In genomic region chrX:111881715-111882114, GRCh38 we compare ENCODE assay signal across 36 cellular contexts. TPM values are rescaled to one million over a fixed set of nuclear protein-coding genes. Genes with fewer than 3 reads are reported as not detected.
"Had no signal": no experiment of that assay in that cellular context is flagged by ENCODE, and none has a peak within 500 bp of the region (broad histone marks: within the 10 kb centered on the region; RNA-seq: fewer than 3 reads in every experiment).

No MANE protein-coding gene starts in this region.

- H3K4me3 Mint-ChIP-seq: activated naive CD4-positive, alpha-beta T cell treated with anti-CD3 and anti-CD28 coated beads for 36 hours; activated naive CD8-positive, alpha-beta T cell treated with anti-CD3 and anti-CD28 coated beads for 36 hours; brain; natural killer cell; neural progenitor cell; stimulated activated effector memory CD8-positive, alpha-beta T cell treated with anti-CD3 and anti-CD28 coated beads, Interleukin-12 subunit alpha, Interleukin-12 subunit beta, amount 100 ng/mL, for 72 hours; stimulated activated naive CD8-positive, alpha-beta T cell treated with anti-CD3 and anti-CD28 coated beads, Interleukin-15, Interleukin-2, amounts not matched to agents 100 ng/mL and 50 ng/mL, for 24 hours; type B pancreatic cell had no signal

- H3K27me3 Mint-ChIP-seq: activated naive CD8-positive, alpha-beta T cell treated with anti-CD3 and anti-CD28 coated beads for 36 hours; brain; stimulated activated naive CD8-positive, alpha-beta T cell treated with anti-CD3 and anti-CD28 coated beads, Interleukin-15, Interleukin-2, amounts not matched to agents 100 ng/mL and 50 ng/mL, for 24 hours; type B pancreatic cell had no signal

- DNase-seq: activated CD4-positive, alpha-beta T cell treated with anti-CD3 and anti-CD28 coated beads for 48 hours; activated CD4-positive, alpha-beta T cell treated with anti-CD3 and anti-CD28 coated beads, Interleukin-2, amount 50 U/mL, for 48 hours; activated CD8-positive, alpha-beta memory T cell treated with anti-CD3 and anti-CD28 coated beads for 24 hours; activated effector memory CD4-positive, alpha-beta T cell treated with anti-CD3 and anti-CD28 coated beads, Interleukin-2, amount 50 U/mL, for 16 hours; activated naive CD4-positive, alpha-beta T cell treated with anti-CD3 and anti-CD28 coated beads for 36 hours; activated naive CD8-positive, alpha-beta T cell treated with anti-CD3 and anti-CD28 coated beads for 36 hours; adrenal gland; aorta; cerebellar nuclear complex; colonic mucosa; effector CD8-positive, alpha-beta T cell; esophagus squamous epithelium; foreskin melanocyte; left lung; lower lobe of right lung; mesenchymal stem cell; natural killer cell; occipital lobe; psoas muscle; sigmoid colon; small intestine; stimulated activated CD4-positive, alpha-beta T cell treated with anti-CD3 and anti-CD28 coated beads, Interleukin-4, amount 100 ng/mL, for 24 hours had no signal

- H3K9me3 Mint-ChIP-seq: activated naive CD4-positive, alpha-beta T cell treated with anti-CD3 and anti-CD28 coated beads for 36 hours; activated naive CD8-positive, alpha-beta T cell treated with anti-CD3 and anti-CD28 coated beads for 36 hours; brain; natural killer cell; neural progenitor cell; stimulated activated effector memory CD8-positive, alpha-beta T cell treated with anti-CD3 and anti-CD28 coated beads, Interleukin-12 subunit alpha, Interleukin-12 subunit beta, amount 100 ng/mL, for 72 hours; stimulated activated naive CD8-positive, alpha-beta T cell treated with anti-CD3 and anti-CD28 coated beads, Interleukin-15, Interleukin-2, amounts not matched to agents 100 ng/mL and 50 ng/mL, for 24 hours; type B pancreatic cell had no signal

- H3K36me3 ChIP-seq: adrenal gland, cardiac muscle cell, colonic mucosa, esophagus squamous epithelium, left lung, lower lobe of right lung, neural progenitor cell, sigmoid colon, vagina had no signal

- H3K36me3 Mint-ChIP-seq: activated naive CD8-positive, alpha-beta T cell treated with anti-CD3 and anti-CD28 coated beads for 36 hours; brain; natural killer cell; neural progenitor cell; stimulated activated effector memory CD8-positive, alpha-beta T cell treated with anti-CD3 and anti-CD28 coated beads, Interleukin-12 subunit alpha, Interleukin-12 subunit beta, amount 100 ng/mL, for 72 hours; type B pancreatic cell had no signal

- H3K27ac ChIP-seq: adrenal gland, cardiac muscle cell, colonic mucosa, epithelial cell of prostate, esophagus squamous epithelium, left lung, lower lobe of right lung, neural progenitor cell, parathyroid adenoma, psoas muscle, sigmoid colon, vagina, VCaP had no signal

- H3K4me2 ChIP-seq: neural progenitor cell had no signal

- H3K27ac Mint-ChIP-seq: activated naive CD4-positive, alpha-beta T cell treated with anti-CD3 and anti-CD28 coated beads for 36 hours; activated naive CD8-positive, alpha-beta T cell treated with anti-CD3 and anti-CD28 coated beads for 36 hours; brain; natural killer cell; neural progenitor cell; stimulated activated effector memory CD8-positive, alpha-beta T cell treated with anti-CD3 and anti-CD28 coated beads, Interleukin-12 subunit alpha, Interleukin-12 subunit beta, amount 100 ng/mL, for 72 hours; stimulated activated naive CD8-positive, alpha-beta T cell treated with anti-CD3 and anti-CD28 coated beads, Interleukin-15, Interleukin-2, amounts not matched to agents 100 ng/mL and 50 ng/mL, for 24 hours; type B pancreatic cell had no signal

- H3K9ac ChIP-seq: neural progenitor cell, parathyroid adenoma had no signal

- ATAC-seq: activated CD4-positive, CD25-positive, alpha-beta regulatory T cell treated with anti-CD3 and anti-CD28 coated beads, Interleukin-2, amount 50 U/mL, for 24 hours; left lung; lower lobe of right lung; natural killer cell; psoas muscle; stimulated activated effector memory CD8-positive, alpha-beta T cell treated with anti-CD3 and anti-CD28 coated beads, Interleukin-12 subunit alpha, Interleukin-12 subunit beta, amount 100 ng/mL, for 72 hours had no signal

- H3K27me3 ChIP-seq: cardiac muscle cell, colonic mucosa, esophagus squamous epithelium, left lung, neural progenitor cell, sigmoid colon, vagina had no signal

- FAIRE-seq: endometrium, islet of Langerhans, small intestine had no signal

- H3K4me1 ChIP-seq: adrenal gland, colonic mucosa, esophagus squamous epithelium, left lung, lower lobe of right lung, neural progenitor cell, parathyroid adenoma, psoas muscle, sigmoid colon, vagina had no signal

- H3K79me2 ChIP-seq: parathyroid adenoma had no signal

- H2AFZ ChIP-seq: neural progenitor cell, parathyroid adenoma had no signal

- H3K4me3 ChIP-seq: adrenal gland, cardiac muscle cell, colonic mucosa, esophagus squamous epithelium, left lung, lower lobe of right lung, neural progenitor cell, psoas muscle, sigmoid colon, vagina had no signal

- H3K9me3 ChIP-seq: adrenal gland, colonic mucosa, esophagus squamous epithelium, left lung, lower lobe of right lung, psoas muscle, sigmoid colon, vagina had no signal

- H3K4me1 Mint-ChIP-seq: activated naive CD8-positive, alpha-beta T cell treated with anti-CD3 and anti-CD28 coated beads for 36 hours; brain; natural killer cell; neural progenitor cell; stimulated activated effector memory CD8-positive, alpha-beta T cell treated with anti-CD3 and anti-CD28 coated beads, Interleukin-12 subunit alpha, Interleukin-12 subunit beta, amount 100 ng/mL, for 72 hours had no signal

RNA-seq across cellular contexts. Expression of gene TRPC5OS, which starts 5.7 kb away (rescaled TPM):
- total RNA-seq: activated naive CD4-positive, alpha-beta T cell treated with anti-CD3 and anti-CD28 coated beads for 36 hours; activated naive CD8-positive, alpha-beta T cell treated with anti-CD3 and anti-CD28 coated beads for 36 hours; adrenal gland; aorta; cardiac muscle cell; colonic mucosa; dermis microvascular lymphatic vessel endothelial cell; esophagus squamous epithelium; left lung; lower lobe of right lung; natural killer cell; psoas muscle; sigmoid colon; vagina had no signal
- polyA plus RNA-seq: aorta, cardiac muscle cell, psoas muscle, sigmoid colon, small intestine had no signal
